ENCODE assay signal across 22 cellular contexts in genomic region chr13:26984337-26984736, GRCh38.
DNase-seq lines count a peak whose midpoint lies in the region; ATAC-seq and TF ChIP-seq lines count a peak whose summit lies in the region.
"Had no signal": no experiment of that assay in that cellular context is flagged by ENCODE, and none has a peak within 500 bp of the region (broad histone marks: within the 10 kb centered on the region; RNA-seq: fewer than 3 reads in every experiment).

No MANE protein-coding gene starts in this region.

- no peaks in the 10 kb centered on the region for H3K9me3 ChIP-seq in Caco-2
- no peaks in the 10 kb centered on the region for H3K9me3 ChIP-seq in SJSA1 (replicated peaks)
- no peaks in the 10 kb centered on the region for H3K9me3 ChIP-seq in stomach smooth muscle (ENCODE audit: control insufficient read depth in 2 of 2, low read length in 2 of 2)
- H3K9me3 ChIP-seq: testis had no signal

- no peaks in the 10 kb centered on the region for H3K27me3 ChIP-seq in Caco-2 (replicated peaks; ENCODE audit: control insufficient read depth, insufficient read depth, low read length)
- H3K27me3 ChIP-seq in SJSA1 (replicated peaks): no peaks in the 10 kb centered on the region
- H3K27me3 ChIP-seq in stomach smooth muscle (ENCODE audit: control insufficient read depth in 1 of 2, insufficient read depth in 2 of 2, low read length in 2 of 2): no peaks in the 10 kb centered on the region
- H3K27me3 ChIP-seq: testis had no signal

- no peak for ATAC-seq in GM18511 (IDR thresholded peaks at IDR 0.05; ENCODE audit: unreplicated experiment)
- ATAC-seq in stimulated activated effector memory CD8-positive, alpha-beta T cell treated with anti-CD3 and anti-CD28 coated beads, Interleukin-12 subunit alpha, Interleukin-12 subunit beta, amount 100 ng/mL, for 72 hours: no peak
- ATAC-seq: left colon had no signal

- intact Hi-C loops in Caco-2 (cut with micrococcal nuclease; ENCODE audit: unreplicated experiment): no loop called here

- H3K4me3 ChIP-seq in Caco-2 (ENCODE audit: low read depth, low read length) (no peak overlapping the region), SJSA1 (no peak overlapping the region), stomach smooth muscle (ENCODE audit: low read length in 2 of 2) (no peak overlapping the region)
- H3K4me3 ChIP-seq: SK-N-MC, testis had no signal

- H3K4me1 ChIP-seq in Caco-2 (peaks cover 59% of the 10 kb centered on the region), SJSA1 (replicated peaks) (peaks cover 27% of the 10 kb centered on the region), stomach smooth muscle (ENCODE audit: control insufficient read depth, insufficient read depth, low read length) (peaks cover 37% of the 10 kb centered on the region)

- H3K27ac ChIP-seq in SJSA1: peak overlapping the region; percentile 93
- H3K27ac ChIP-seq in stomach smooth muscle (ENCODE audit: low read length): peak overlapping the region; percentile 88
- H3K27ac ChIP-seq: SK-N-MC, testis had no signal

- no TSS peak for BruUV-seq in Caco-2 (replicated peaks; lab: Mats Ljungman, UMichigan)

- TF ChIP-seq CTCF in Caco-2 (IDR thresholded peaks at IDR 0.05; ENCODE audit: insufficient read depth in 1 of 2, low read depth in 1 of 2, low read length in 1 of 2, severe bottlenecking in 1 of 2, unreplicated experiment in 1 of 2) (no peak), mesothelial cell of epicardium (IDR thresholded peaks at IDR 0.05; ENCODE audit: unreplicated experiment) (no peak)

- no peak for DNase-seq in Caco-2
- DNase-seq in SJSA1 (ENCODE audit: low read depth in 1 of 2, low spot score in 2 of 2): no peak
- no peak for DNase-seq in mesothelial cell of epicardium (ENCODE audit: low spot score in 2 of 2, unreplicated experiment in 2 of 2)
- DNase-seq in anterior cingulate cortex (lab: John Stamatoyannopoulos, UW): no peak
- DNase-seq in stimulated activated effector memory CD8-positive, alpha-beta T cell treated with anti-CD3 and anti-CD28 coated beads, Interleukin-12 subunit alpha, Interleukin-12 subunit beta, amount 100 ng/mL, for 72 hours (ENCODE audit: low spot score in 2 of 2): no peak
- DNase-seq: activated B cell treated with CpG ODN at 0.5 μM for 24 hours; activated naive CD4-positive, alpha-beta T cell treated with Interleukin-2 at 50 U/mL for 16 hours; amygdala; effector CD8-positive, alpha-beta T cell; left colon; NCI-H1105; NCI-H2107; NCI-H510A; nucleus accumbens; stimulated activated CD4-positive, alpha-beta T cell treated with anti-CD3 and anti-CD28 coated beads, Interleukin-15, amount 100 ng/mL, for 24 hours; testis had no signal

- POLR2A ChIA-PET in Caco-2 (lab: Charles Lee): no interaction called here

- CTCF ChIA-PET in Caco-2 (lab: Charles Lee): interaction anchor here (0.9 to 3.0 kb wide), 10 partner anchors 13 to 970 kb away, joined by 3 to 72 read pairs (median 16); no protein-coding TSS in a partner anchor

- H3K27ac Mint-ChIP-seq in Caco-2 (ENCODE audit: unreplicated experiment) (peak overlapping the region; percentile 99), mesothelial cell of epicardium (peak overlapping the region; percentile 98)
- H3K27ac Mint-ChIP-seq in stimulated activated effector memory CD8-positive, alpha-beta T cell treated with anti-CD3 and anti-CD28 coated beads, Interleukin-12 subunit alpha, Interleukin-12 subunit beta, amount 100 ng/mL, for 72 hours: no peak overlapping the region
- H3K27ac Mint-ChIP-seq: activated B cell treated with CpG ODN at 0.5 μM for 24 hours; activated CD4-positive, alpha-beta memory T cell treated with anti-CD3 and anti-CD28 coated beads, Interleukin-2, amount 10 ng/mL, durations not matched to agents 7 days and 5 days; B cell had no signal

- H3K4me3 Mint-ChIP-seq in Caco-2 (ENCODE audit: unreplicated experiment): peak overlapping the region; percentile 45
- H3K4me3 Mint-ChIP-seq in mesothelial cell of epicardium: no peak overlapping the region
- no peak overlapping the region for H3K4me3 Mint-ChIP-seq in stimulated activated effector memory CD8-positive, alpha-beta T cell treated with anti-CD3 and anti-CD28 coated beads, Interleukin-12 subunit alpha, Interleukin-12 subunit beta, amount 100 ng/mL, for 72 hours
- H3K4me3 Mint-ChIP-seq: activated B cell treated with CpG ODN at 0.5 μM for 24 hours; activated CD4-positive, alpha-beta memory T cell treated with anti-CD3 and anti-CD28 coated beads, Interleukin-2, amount 10 ng/mL, durations not matched to agents 7 days and 5 days; B cell; central memory CD8-positive, alpha-beta T cell had no signal

- H3K36me3 ChIP-seq in Caco-2 (ENCODE audit: control insufficient read depth, insufficient read depth, low read length) (no peaks in the 10 kb centered on the region), SJSA1 (no peaks in the 10 kb centered on the region), stomach smooth muscle (ENCODE audit: control insufficient read depth in 2 of 2, insufficient read depth in 2 of 2, low read length in 2 of 2) (no peaks in the 10 kb centered on the region)

- peaks cover 11% of the 10 kb centered on the region for H3K36me3 Mint-ChIP-seq in Caco-2 (ENCODE audit: insufficient read depth, unreplicated experiment)
- H3K36me3 Mint-ChIP-seq in mesothelial cell of epicardium: no peaks in the 10 kb centered on the region
- H3K36me3 Mint-ChIP-seq in stimulated activated effector memory CD8-positive, alpha-beta T cell treated with anti-CD3 and anti-CD28 coated beads, Interleukin-12 subunit alpha, Interleukin-12 subunit beta, amount 100 ng/mL, for 72 hours: no peaks in the 10 kb centered on the region

- no peaks in the 10 kb centered on the region for H3K27me3 Mint-ChIP-seq in Caco-2 (ENCODE audit: insufficient read depth, unreplicated experiment)
- H3K27me3 Mint-ChIP-seq in mesothelial cell of epicardium (ENCODE audit: low read depth): peaks cover 12% of the 10 kb centered on the region

- peak overlapping the region in 1 of 2 donors; percentile 77 for H3K9ac ChIP-seq in stomach smooth muscle (ENCODE audit: low read length in 2 of 2)

- H3K4me1 Mint-ChIP-seq in Caco-2 (ENCODE audit: low read depth, unreplicated experiment): peaks cover 71% of the 10 kb centered on the region
- peaks cover 35% of the 10 kb centered on the region for H3K4me1 Mint-ChIP-seq in mesothelial cell of epicardium
- H3K4me1 Mint-ChIP-seq in stimulated activated effector memory CD8-positive, alpha-beta T cell treated with anti-CD3 and anti-CD28 coated beads, Interleukin-12 subunit alpha, Interleukin-12 subunit beta, amount 100 ng/mL, for 72 hours: no peaks in the 10 kb centered on the region
- H3K4me1 Mint-ChIP-seq: central memory CD8-positive, alpha-beta T cell had no signal

- no peaks in the 10 kb centered on the region for H3K9me3 Mint-ChIP-seq in Caco-2 (ENCODE audit: unreplicated experiment)
- no peaks in the 10 kb centered on the region for H3K9me3 Mint-ChIP-seq in mesothelial cell of epicardium
- H3K9me3 Mint-ChIP-seq in stimulated activated effector memory CD8-positive, alpha-beta T cell treated with anti-CD3 and anti-CD28 coated beads, Interleukin-12 subunit alpha, Interleukin-12 subunit beta, amount 100 ng/mL, for 72 hours: no peaks in the 10 kb centered on the region
- H3K9me3 Mint-ChIP-seq: activated B cell treated with CpG ODN at 0.5 μM for 24 hours; activated CD4-positive, alpha-beta memory T cell treated with anti-CD3 and anti-CD28 coated beads, Interleukin-2, amount 10 ng/mL, durations not matched to agents 7 days and 5 days; central memory CD8-positive, alpha-beta T cell had no signal
